In the genomic region with DNA sequence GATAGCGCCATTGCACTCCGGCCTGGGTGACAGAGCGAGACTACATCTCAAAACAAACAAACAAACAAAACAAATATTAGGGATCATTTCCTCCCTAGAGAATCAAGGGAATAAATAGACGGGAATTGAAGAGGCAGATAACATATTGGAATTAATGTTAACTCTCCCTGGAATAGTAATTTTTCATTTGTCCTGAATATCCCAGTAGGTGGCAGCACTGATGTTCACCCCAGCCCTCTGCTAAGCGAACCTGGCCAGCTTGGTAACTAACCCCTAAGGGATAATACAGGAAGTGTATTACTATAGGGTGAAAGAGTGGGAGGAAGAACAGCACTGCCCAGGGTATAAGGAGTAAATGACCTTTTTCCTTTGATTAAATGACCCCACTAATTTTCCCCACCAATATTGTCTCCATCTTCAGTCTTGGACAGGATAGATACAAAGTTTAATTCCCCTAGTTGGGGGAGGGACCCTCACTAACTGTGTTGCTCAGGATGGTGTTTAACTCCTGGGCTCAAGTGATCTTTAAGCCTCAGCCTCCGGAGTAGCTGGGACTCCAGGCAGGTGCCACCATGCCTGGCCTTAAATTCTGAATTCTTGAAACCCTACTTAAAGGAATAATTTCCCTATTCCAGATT, we compare ENCODE assay signal across 8 cellular contexts. TPM values are rescaled to one million over a fixed set of nuclear protein-coding genes. Genes with fewer than 3 reads are reported as not detected.
DNase-seq lines count a peak whose midpoint lies in the region; ATAC-seq and TF ChIP-seq lines count a peak whose summit lies in the region.

No MANE protein-coding gene starts in this region.

- ATAC-seq in HG02642 (IDR thresholded peaks at IDR 0.05; ENCODE audit: poor library complexity, unreplicated experiment) (no peak), GM18498 (IDR thresholded peaks at IDR 0.05; ENCODE audit: unreplicated experiment) (no peak)

- H4K20me1 ChIP-seq in Karpas-422 (ENCODE audit: insufficient read depth, low read depth, low read length) = no peaks in the 10 kb centered on the region

- POLR2A ChIA-PET in BJ (lab: Charles Lee) (no interaction called here), GM10248 (lab: Yijun Ruan, JAX) (no interaction called here)

- no peak overlapping the region for H3K4me3 ChIP-seq in BJ (ENCODE audit: low read depth, low read length)
- H3K4me3 ChIP-seq in Karpas-422 (ENCODE audit: low read length) = no peak overlapping the region

- no peak overlapping the region for H3K9ac ChIP-seq in Karpas-422 (ENCODE audit: low read length)

- H3K4me2 ChIP-seq in Karpas-422 (ENCODE audit: low read depth, low read length, poor library complexity, severe bottlenecking) = no peak overlapping the region

- CTCF ChIA-PET in BJ (lab: Yijun Ruan, JAX) = interaction anchor here (0.5 to 2.7 kb wide), 11 partner anchors 8 to 246 kb away, joined by 3 to 12 read pairs (median 4); no protein-coding TSS in a partner anchor
- CTCF ChIA-PET in GM10248 (lab: Yijun Ruan, JAX) = interaction anchor here (0.6 to 2.1 kb wide), 5 partner anchors 9 to 48 kb away, joined by 3 to 7 read pairs (median 3); no protein-coding TSS in a partner anchor

- H3K27me3 ChIP-seq in BJ (ENCODE audit: control insufficient read depth, insufficient read depth, low read length) (no peaks in the 10 kb centered on the region), Karpas-422 (ENCODE audit: low read length) (no peaks in the 10 kb centered on the region)

- no peaks in the 10 kb centered on the region for H3K79me2 ChIP-seq in Karpas-422 (ENCODE audit: low read length)

- H3K4me1 ChIP-seq in Karpas-422 (ENCODE audit: low read length) = no peaks in the 10 kb centered on the region

- TF ChIP-seq CTCF in BJ (IDR thresholded peaks at IDR 0.05; ENCODE audit: insufficient read depth, low read depth, low read length) (peak; percentile 63), GM10248 (IDR thresholded peaks at IDR 0.05; ENCODE audit: control extremely low read depth, extremely low read depth, low read depth, missing control alignments) (peak; percentile 43)

- no peak overlapping the region for H2AFZ ChIP-seq in Karpas-422 (ENCODE audit: low read length)

- H3K36me3 ChIP-seq in BJ (ENCODE audit: control insufficient read depth, insufficient read depth, low read length) (no peaks in the 10 kb centered on the region), Karpas-422 (ENCODE audit: insufficient read depth, low read length) (no peaks in the 10 kb centered on the region)

- no peak for DNase-seq in BJ (ENCODE audit: low read depth)
- DNase-seq in GM10248 (ENCODE audit: extremely low spot score) = peak; percentile 68
- peak; percentile 79 for DNase-seq in Karpas-422
- peak; percentile 24 for DNase-seq in UCSD-AML1 (lab: John Stamatoyannopoulos, UW; ENCODE audit: unreplicated experiment)
- DNase-seq in fibroblast of the conjunctiva (ENCODE audit: low read depth) = peak; percentile 44
- DNase-seq in putamen (ENCODE audit: low spot score) = peak; percentile 5

- H3K9me2 ChIP-seq in Karpas-422 (replicated peaks; ENCODE audit: insufficient read depth, low read length) = no peaks in the 10 kb centered on the region

- H3K9me3 ChIP-seq in Karpas-422 (ENCODE audit: low read length) = no peaks in the 10 kb centered on the region

- no peak overlapping the region for H3K27ac ChIP-seq in Karpas-422 (ENCODE audit: low read length)

RNA-seq across cellular contexts. Expression of a gene that starts 40.5 kb away (rescaled TPM):
- polyA plus RNA-seq in BJ (2011; rRNA removed) = not detected in 2 replicates
- not detected in 2 replicates for polyA minus RNA-seq in BJ (2011; rRNA and poly(A)+ RNA removed)
- total RNA-seq in Karpas-422 (2014; rRNA removed; shearing (Covaris generic); ENCODE audit: low replicate concordance) = not detected in 2 replicates

RNA-seq across cellular contexts. Expression of a gene that starts 43.0 kb away (rescaled TPM):
- polyA plus RNA-seq in BJ (2011; rRNA removed) = not detected in 2 replicates
- 0.05 TPM in 1 of 2 replicates, not detected in the other for polyA minus RNA-seq in BJ (2011; rRNA and poly(A)+ RNA removed)
- not detected in 2 replicates for total RNA-seq in Karpas-422 (2014; rRNA removed; shearing (Covaris generic); ENCODE audit: low replicate concordance)
